In the genomic region with DNA sequence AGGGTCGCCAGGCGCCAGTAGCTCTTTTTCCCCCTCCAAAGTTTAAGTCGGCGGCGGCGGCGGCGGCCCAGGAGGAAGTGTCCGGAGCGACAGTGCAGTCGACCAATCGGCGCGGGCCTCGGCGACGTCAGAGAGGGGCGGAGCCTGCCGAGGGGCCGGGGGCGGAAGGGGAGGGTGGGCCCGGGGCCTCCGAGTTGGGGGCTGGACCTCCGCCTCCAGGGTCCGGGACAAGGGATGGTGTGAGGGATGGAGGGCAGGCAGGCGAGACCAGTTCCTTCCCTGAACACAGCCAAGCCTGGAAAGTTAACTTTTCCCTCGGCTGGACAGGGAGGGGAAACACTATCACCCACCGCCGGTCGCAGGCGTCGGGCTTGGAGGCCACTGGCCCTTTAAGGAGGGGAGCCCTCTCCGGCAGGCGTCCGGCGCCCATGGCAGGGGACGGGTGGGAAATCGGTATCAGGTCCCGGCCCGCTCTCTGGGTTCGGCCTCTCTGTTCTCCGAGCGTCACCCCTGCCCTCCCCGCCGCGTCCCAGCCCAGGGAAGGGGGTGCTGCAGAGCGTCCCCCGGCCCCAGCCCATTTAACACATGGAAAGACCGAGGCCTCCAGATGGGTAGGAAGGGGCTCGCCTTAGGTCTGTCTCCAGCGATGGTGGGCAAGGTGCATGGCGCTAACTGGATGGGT, we compare ENCODE assay signal across 1 cellular context.
TF ChIP-seq lines count a peak whose summit lies in the region.

Gene PRKD2 (minus strand): TSS at position 81 of the 682 bp plus-strand sequence. CDS start 744 bp downstream, outside the sequence.

TF ChIP-seq in GM12878, 131 proteins besides CTCF, POLR2A, EP300 and RAD21 (continued from another document):
- TF ChIP-seq SPI1 (IDR thresholded peaks at IDR 0.05; ENCODE audit: borderline replicate concordance, insufficient read depth, low read depth, low read length) = peak; percentile 60; the same call in 1 of the 2 replicates
- peak; percentile 8; the same call in 1 of the 2 replicates for TF ChIP-seq TAF1 (IDR thresholded peaks at IDR 0.05; ENCODE audit: borderline replicate concordance, low read depth, low read length)
- no peak for TF ChIP-seq RUNX3 (IDR thresholded peaks at IDR 0.05; ENCODE audit: low read length)
- TF ChIP-seq YY1 (IDR thresholded peaks at IDR 0.05; ENCODE audit: low read depth, low read length) = peak; percentile 28; the same call in 1 of the 2 replicates
- TF ChIP-seq EGR1 (IDR thresholded peaks at IDR 0.05; ENCODE audit: borderline replicate concordance in 1 of 2, low read depth in 2 of 2, low read length in 2 of 2) = 0 out of 3 replicates have a peak, but pooled peaks of 1 of the 2 experiments have one; percentile 31
- 0 out of 2 replicates have a peak, but pooled peaks have one; percentile 29 for TF ChIP-seq HDGF (IDR thresholded peaks at IDR 0.05)
- 0 out of 2 replicates have a peak, but pooled peaks have one; percentile 41 for TF ChIP-seq RB1 (IDR thresholded peaks at IDR 0.05; ENCODE audit: borderline replicate concordance)
- no peak for TF ChIP-seq NRF1 (conservative IDR thresholded peaks at IDR 0.05; ENCODE audit: low read depth, low read length)
- peak; percentile 47 for TF ChIP-seq SP1 (IDR thresholded peaks at IDR 0.05; ENCODE audit: low read depth, low read length)
- peak; percentile 89 for TF ChIP-seq CREB1 (IDR thresholded peaks at IDR 0.05; ENCODE audit: low read depth)
- no peak for TF ChIP-seq KAT2A (conservative IDR thresholded peaks at IDR 0.05; ENCODE audit: control insufficient read depth, low read depth, low read length)
- TF ChIP-seq POLR2AphosphoS5 (IDR thresholded peaks at IDR 0.05; ENCODE audit: low read length) = peak; percentile 73; the same call in 1 of the 2 replicates
- peak; percentile 54 for TF ChIP-seq NBN (IDR thresholded peaks at IDR 0.05)
- peak; percentile 97 for TF ChIP-seq PKNOX1 (IDR thresholded peaks at IDR 0.05)
- TF ChIP-seq RELB (IDR thresholded peaks at IDR 0.05; ENCODE audit: low read depth) = peak; percentile 77; the same call in 1 of the 2 replicates
- peak; percentile 53; the same call in 1 of the 2 replicates for TF ChIP-seq POLR2AphosphoS2 (IDR thresholded peaks at IDR 0.05; ENCODE audit: low read depth, low read length)
- peak; percentile 42; the same call in 1 of the 2 replicates for TF ChIP-seq IKZF1 (conservative IDR thresholded peaks at IDR 0.05)
- TF ChIP-seq IKZF2 (IDR thresholded peaks at IDR 0.05) = no peak
- TF ChIP-seq SIN3A (IDR thresholded peaks at IDR 0.05; ENCODE audit: low read depth, low read length) = peak; percentile 42; the same call in 1 of the 2 replicates
- TF ChIP-seq FOS (IDR thresholded peaks at IDR 0.05; ENCODE audit: borderline replicate concordance, extremely low read depth, insufficient read length) = no peak
- TF ChIP-seq, protein P1, sequence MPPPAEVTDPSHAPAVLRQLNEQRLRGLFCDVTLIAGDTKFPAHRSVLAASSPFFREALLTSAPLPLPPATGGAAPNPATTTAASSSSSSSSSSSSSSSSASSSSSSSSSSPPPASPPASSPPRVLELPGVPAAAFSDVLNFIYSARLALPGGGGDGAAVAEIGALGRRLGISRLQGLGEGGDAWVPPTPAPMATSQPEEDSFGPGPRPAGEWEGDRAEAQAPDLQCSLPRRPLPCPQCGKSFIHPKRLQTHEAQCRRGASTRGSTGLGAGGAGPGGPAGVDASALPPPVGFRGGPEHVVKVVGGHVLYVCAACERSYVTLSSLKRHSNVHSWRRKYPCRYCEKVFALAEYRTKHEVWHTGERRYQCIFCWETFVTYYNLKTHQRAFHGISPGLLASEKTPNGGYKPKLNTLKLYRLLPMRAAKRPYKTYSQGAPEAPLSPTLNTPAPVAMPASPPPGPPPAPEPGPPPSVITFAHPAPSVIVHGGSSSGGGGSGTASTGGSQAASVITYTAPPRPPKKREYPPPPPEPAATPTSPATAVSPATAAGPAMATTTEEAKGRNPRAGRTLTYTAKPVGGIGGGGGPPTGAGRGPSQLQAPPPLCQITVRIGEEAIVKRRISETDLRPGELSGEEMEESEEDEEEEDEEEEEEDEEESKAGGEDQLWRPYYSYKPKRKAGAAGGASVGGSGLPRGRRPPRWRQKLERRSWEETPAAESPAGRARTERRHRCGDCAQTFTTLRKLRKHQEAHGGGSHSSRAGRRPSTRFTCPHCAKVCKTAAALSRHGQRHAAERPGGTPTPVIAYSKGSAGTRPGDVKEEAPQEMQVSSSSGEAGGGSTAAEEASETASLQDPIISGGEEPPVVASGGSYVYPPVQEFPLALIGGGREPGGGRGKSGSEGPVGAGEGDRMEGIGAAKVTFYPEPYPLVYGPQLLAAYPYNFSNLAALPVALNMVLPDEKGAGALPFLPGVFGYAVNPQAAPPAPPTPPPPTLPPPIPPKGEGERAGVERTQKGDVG (CRISPR knock-in tag; IDR thresholded peaks at IDR 0.05) = no peak
- peak; percentile 77; the same call in 1 of the 2 replicates for TF ChIP-seq CREM (IDR thresholded peaks at IDR 0.05; ENCODE audit: low read depth)
- peak; percentile 96 for TF ChIP-seq PBX3 (IDR thresholded peaks at IDR 0.05; ENCODE audit: insufficient replicate concordance, low read depth, low read length)
- 0 out of 2 replicates have a peak, but pooled peaks have one; percentile 19 for TF ChIP-seq BACH1 (IDR thresholded peaks at IDR 0.05; ENCODE audit: borderline replicate concordance)
- peak; percentile 41 for TF ChIP-seq ATF7 (IDR thresholded peaks at IDR 0.05; ENCODE audit: low read depth)
- no peak for TF ChIP-seq HDAC2 (IDR thresholded peaks at IDR 0.05)
- peak in 1 of 2 experiments; percentile 33; a peak in 1 of 4 replicates for TF ChIP-seq BHLHE40 (IDR thresholded peaks at IDR 0.05; ENCODE audit: borderline replicate concordance in 1 of 2, low read depth in 2 of 2, low read length in 1 of 2)
TF ChIP-seq in GM12878: peak in this region for 21.
